In the genomic region with DNA sequence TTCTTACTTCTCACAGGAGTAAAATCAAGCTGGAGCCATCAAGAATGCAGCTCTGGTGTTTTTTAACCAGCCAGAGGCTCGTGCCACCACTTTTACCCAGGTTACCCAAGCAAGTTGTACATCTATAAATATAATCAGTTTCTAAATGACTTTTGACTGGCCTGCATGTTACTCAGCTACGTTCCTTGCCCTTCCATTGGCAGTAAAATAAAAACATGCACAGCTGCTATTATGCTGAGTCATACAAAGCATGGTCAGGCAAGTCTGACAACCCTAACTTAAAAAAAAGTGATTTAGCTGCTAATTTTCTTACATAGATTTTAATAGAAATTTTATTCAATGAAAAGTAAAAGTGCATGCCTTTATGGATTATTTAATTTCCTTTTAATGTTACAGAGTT, we compare ENCODE assay signal across 9 cellular contexts.
DNase-seq lines count a peak whose midpoint lies in the region; ATAC-seq and FAIRE-seq lines count a peak whose summit lies in the region.
"Had no signal": no experiment of that assay in that cellular context is flagged by ENCODE, and none has a peak within 500 bp of the region (broad histone marks: within the 10 kb centered on the region; RNA-seq: fewer than 3 reads in every experiment).

No MANE protein-coding gene starts in this region.

- FAIRE-seq in urothelium cell line (lab: Jason Lieb, UNC), result no peak
- FAIRE-seq: A204.1 had no signal

- ATAC-seq in HG03280 (IDR thresholded peaks at IDR 0.05; ENCODE audit: unreplicated experiment), result peak; percentile 63

- DNase-seq in NCI-H510A treated with DMSO at 0.1 percent for 48 hours (lab: John Stamatoyannopoulos, UW) (peak; percentile 15), NCI-H510A (lab: John Stamatoyannopoulos, UW) (no peak), brain pericyte (ENCODE audit: low read depth, low spot score) (peak; percentile 34), urothelium cell line (ENCODE audit: low spot score) (peak; percentile 16), activated gamma-delta T cell treated with Interleukin-2 at 50 U/mL for 16 hours (no peak), retina (no peak), NCI-H526 treated with DMSO at 0.1 percent for 48 hours (lab: John Stamatoyannopoulos, UW) (no peak)

Comparison
In these comparisons a context has a peak if more than half of its experiments do, and no peak if none do; other contexts are left out.
1. DNase-seq: peak in NCI-H510A treated with DMSO at 0.1 percent for 48 hours (single experiment), brain pericyte (single experiment) and urothelium cell line (single experiment); none in NCI-H510A (single experiment), activated gamma-delta T cell treated with Interleukin-2 at 50 U/mL for 16 hours (single experiment), retina (single experiment) and NCI-H526 treated with DMSO at 0.1 percent for 48 hours (single experiment).